ENCODE assay signal across 18 cellular contexts in the genomic region with DNA sequence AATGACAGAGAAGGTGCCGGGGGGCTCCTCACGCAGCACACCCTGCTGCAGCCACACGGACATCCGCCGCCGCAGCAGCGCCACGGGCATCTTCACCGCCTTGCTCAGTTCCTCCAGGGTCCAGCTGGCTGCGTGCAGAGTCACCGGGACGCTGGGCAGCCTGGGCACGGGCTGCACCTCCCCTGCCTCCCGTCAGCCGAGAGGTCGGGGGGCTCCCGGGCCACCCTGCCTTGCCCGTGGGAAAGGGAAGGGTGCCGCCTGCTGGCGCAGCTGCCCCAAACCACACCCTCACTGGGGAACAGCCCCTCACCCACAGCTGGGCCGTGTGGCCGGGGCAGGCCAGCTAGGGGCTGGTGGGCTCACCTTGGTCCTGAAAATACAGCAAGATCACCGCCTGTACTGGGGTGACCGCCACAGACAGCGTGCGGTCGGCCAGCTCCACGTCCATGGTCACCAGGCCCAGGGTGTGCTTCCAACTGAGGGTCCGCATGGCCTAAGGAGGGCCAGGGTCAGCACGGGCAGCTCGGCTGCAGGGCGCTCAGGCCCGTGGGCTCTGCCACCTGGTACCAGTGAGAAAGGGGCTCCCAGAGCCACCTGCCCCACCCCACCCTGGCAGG. TPM values are rescaled to one million over a fixed set of nuclear protein-coding genes. Genes with fewer than 3 reads are reported as not detected.
DNase-seq lines count a peak whose midpoint lies in the region; ATAC-seq and TF ChIP-seq lines count a peak whose summit lies in the region.
"Had no signal": no experiment of that assay in that cellular context is flagged by ENCODE, and none has a peak within 500 bp of the region (broad histone marks: within the 10 kb centered on the region; RNA-seq: fewer than 3 reads in every experiment).

No MANE protein-coding gene starts in this region.

- TF ChIP-seq CTCF in AG04449 (IDR thresholded peaks at IDR 0.05; ENCODE audit: insufficient read depth, low read length, missing control alignments) (peak; percentile 22), GM10248 (IDR thresholded peaks at IDR 0.05; ENCODE audit: control extremely low read depth, extremely low read depth, low read depth, missing control alignments) (peak; percentile 42)

- intact Hi-C loops in right cardiac atrium (cut with DNase I): no loop called here

- no peak overlapping the region for H3K27ac Mint-ChIP-seq in activated naive CD8-positive, alpha-beta T cell treated with anti-CD3 and anti-CD28 coated beads, Interleukin-2, amount 50 U/mL, for 24 hours
- H3K27ac Mint-ChIP-seq: mesothelial cell of epicardium; stimulated activated naive CD8-positive, alpha-beta T cell treated with anti-CD3 and anti-CD28 coated beads, Interleukin-15, amount 100 ng/mL, for 72 hours had no signal

- no peaks in the 10 kb centered on the region for H3K9me3 ChIP-seq in right cardiac atrium (ENCODE audit: control insufficient read depth, low read length)
- H3K9me3 ChIP-seq: esophagus muscularis mucosa had no signal

- CTCF ChIA-PET in AG04449 (lab: Yijun Ruan, JAX) (interaction anchor here (1.2 to 5.4 kb wide), 2 partner anchors 13 to 117 kb away, joined by 3 to 30 read pairs; a partner anchor contains a TSS), GM10248 (lab: Yijun Ruan, JAX) (interaction anchor here (1.0 to 2.7 kb wide), 7 partner anchors 8 to 61 kb away, joined by 3 to 19 read pairs (median 4); a partner anchor contains a TSS)

- 37% methylated on average over 33 of the region's 33 CpGs for WGBS in right cardiac atrium

- H3K4me3 ChIP-seq in AG04449 (ENCODE audit: low read depth, low read length): no peak overlapping the region
- H3K4me3 ChIP-seq in right cardiac atrium (ENCODE audit: low read length): no peak overlapping the region
- H3K4me3 ChIP-seq: esophagus muscularis mucosa, PC-9 had no signal

- H3K36me3 Mint-ChIP-seq in activated naive CD8-positive, alpha-beta T cell treated with anti-CD3 and anti-CD28 coated beads, Interleukin-2, amount 50 U/mL, for 24 hours (ENCODE audit: low read depth): peaks cover 2% of the 10 kb centered on the region

- no peaks in the 10 kb centered on the region for H3K27me3 ChIP-seq in right cardiac atrium (ENCODE audit: control insufficient read depth, insufficient read depth)

- H3K4me3 Mint-ChIP-seq in activated naive CD8-positive, alpha-beta T cell treated with anti-CD3 and anti-CD28 coated beads, Interleukin-2, amount 50 U/mL, for 24 hours: no peak overlapping the region
- H3K4me3 Mint-ChIP-seq: CD14-positive monocyte; mesothelial cell of epicardium; stimulated activated naive CD8-positive, alpha-beta T cell treated with anti-CD3 and anti-CD28 coated beads, Interleukin-15, amount 100 ng/mL, for 72 hours had no signal

- no peaks in the 10 kb centered on the region for H3K4me1 ChIP-seq in right cardiac atrium (ENCODE audit: control insufficient read depth, insufficient read depth, low read length)

- H3K27me3 Mint-ChIP-seq in activated naive CD8-positive, alpha-beta T cell treated with anti-CD3 and anti-CD28 coated beads, Interleukin-2, amount 50 U/mL, for 24 hours: peaks cover 2% of the 10 kb centered on the region

- H3K4me1 Mint-ChIP-seq in activated naive CD8-positive, alpha-beta T cell treated with anti-CD3 and anti-CD28 coated beads, Interleukin-2, amount 50 U/mL, for 24 hours: no peaks in the 10 kb centered on the region
- H3K4me1 Mint-ChIP-seq: CD14-positive monocyte, mesothelial cell of epicardium had no signal

- POLR2A ChIA-PET in AG04449 (lab: Yijun Ruan, JAX) (interaction anchor here (1.1 kb wide), 1 partner anchor 13 kb away, joined by 3 read pairs; a partner anchor contains a TSS), GM10248 (lab: Yijun Ruan, JAX) (no interaction called here)

- H3K27ac ChIP-seq in right cardiac atrium (ENCODE audit: low read length): no peak overlapping the region
- H3K27ac ChIP-seq: esophagus muscularis mucosa, PC-9 had no signal

- ATAC-seq in right cardiac atrium (peak; percentile 4 to 7), HG03439 (IDR thresholded peaks at IDR 0.05; ENCODE audit: unreplicated experiment) (no peak)
- no peak for ATAC-seq in activated naive CD8-positive, alpha-beta T cell treated with anti-CD3 and anti-CD28 coated beads, Interleukin-2, amount 50 U/mL, for 24 hours

- DNase-seq in AG04449 (ENCODE audit: low read depth, low spot score) (no peak), GM10248 (ENCODE audit: extremely low spot score) (no peak), RPMI8226 (peak; percentile 28), right cardiac atrium (no peak), hypothalamus (lab: John Stamatoyannopoulos, UW) (no peak), NCI-H2107 (lab: John Stamatoyannopoulos, UW) (no peak)
- no peak for DNase-seq in activated naive CD8-positive, alpha-beta T cell treated with anti-CD3 and anti-CD28 coated beads, Interleukin-2, amount 50 U/mL, for 24 hours
- DNase-seq: activated CD4-positive, alpha-beta T cell treated with anti-CD3 and anti-CD28 coated beads for 48 hours; MV-4-11; NCI-H226; PC-9; stimulated activated naive CD8-positive, alpha-beta T cell treated with anti-CD3 and anti-CD28 coated beads, Interleukin-15, amount 100 ng/mL, for 72 hours had no signal

- H3K9me3 Mint-ChIP-seq in activated naive CD8-positive, alpha-beta T cell treated with anti-CD3 and anti-CD28 coated beads, Interleukin-2, amount 50 U/mL, for 24 hours: no peaks in the 10 kb centered on the region
- H3K9me3 Mint-ChIP-seq: CD14-positive monocyte; mesothelial cell of epicardium; stimulated activated naive CD8-positive, alpha-beta T cell treated with anti-CD3 and anti-CD28 coated beads, Interleukin-15, amount 100 ng/mL, for 72 hours had no signal

RNA-seq across cellular contexts. Expression of a gene that starts 3.6 kb away (rescaled TPM):
- total RNA-seq in right cardiac atrium: not detected
- not detected for polyA plus RNA-seq in right cardiac atrium
- total RNA-seq: esophagus muscularis mucosa; mesothelial cell of epicardium; renal cortical epithelial cell; T-helper 1 cell treated with Interleukin-12 subunit alpha and Interleukin-12 subunit beta and Interleukin-4 antibody, amounts not matched to agents 30 ng/mL and 1 ng/mL, for 36 hours had no signal
- polyA plus RNA-seq: CD14-positive monocyte had no signal

RNA-seq across cellular contexts. Expression of a gene that starts 5.6 kb away (rescaled TPM):
- total RNA-seq in right cardiac atrium: not detected
- not detected for polyA plus RNA-seq in right cardiac atrium
- total RNA-seq: esophagus muscularis mucosa; mesothelial cell of epicardium; renal cortical epithelial cell; T-helper 1 cell treated with Interleukin-12 subunit alpha and Interleukin-12 subunit beta and Interleukin-4 antibody, amounts not matched to agents 30 ng/mL and 1 ng/mL, for 36 hours had no signal
- polyA plus RNA-seq: CD14-positive monocyte had no signal

RNA-seq across cellular contexts. Expression of a gene that starts 12.9 kb away (rescaled TPM):
- total RNA-seq in right cardiac atrium: 10 to 100 TPM; 31.9 to 45.7 (median 37.4) TPM
- polyA plus RNA-seq in right cardiac atrium: 26.6 TPM

RNA-seq across cellular contexts. Expression of a gene that starts 13.0 kb away (rescaled TPM):
- total RNA-seq in right cardiac atrium: 10 to 100 TPM; 43.2 to 57.8 (median 48.3) TPM
- polyA plus RNA-seq in right cardiac atrium: 86.4 TPM

RNA-seq across cellular contexts. Expression of a gene that starts 25.1 kb away (rescaled TPM):
- total RNA-seq in right cardiac atrium: 10 to 100 TPM in 1 of 4 donors, 1 to 10 TPM in 3; 5.4 to 13.9 (median 8.9) TPM
- polyA plus RNA-seq in right cardiac atrium: 4.8 TPM

Comparison
In these comparisons a context has a peak if more than half of its experiments do, and no peak if none do; other contexts are left out.
1. ATAC-seq: peak in right cardiac atrium (2 of 2); none in HG03439 (single experiment) and activated naive CD8-positive, alpha-beta T cell treated with anti-CD3 and anti-CD28 coated beads, Interleukin-2, amount 50 U/mL, for 24 hours (single experiment).